Comparison of ENCODE assay signal across 9 cellular contexts in genomic region chr15:75661041-75661778, GRCh38. TPM values are rescaled to one million over a fixed set of nuclear protein-coding genes. Genes with fewer than 3 reads are reported as not detected.
A peak's percentile ranks its signal among the peaks of the same experiment; 100 is the strongest.
DNase-seq lines count a peak whose midpoint lies in the region; ATAC-seq and TF ChIP-seq lines count a peak whose summit lies in the region.
"Had no signal": no experiment of that assay in that cellular context is flagged by ENCODE, and none has a peak within 500 bp of the region (broad histone marks: within the 10 kb centered on the region; RNA-seq: fewer than 3 reads in every experiment).

No MANE protein-coding gene starts in this region.

- peak; percentile 75 to 92 (median 90) for ATAC-seq in heart left ventricle
- ATAC-seq in HG03354 (IDR thresholded peaks at IDR 0.05; ENCODE audit: poor library complexity, severe bottlenecking, unreplicated experiment), result no peak
- ATAC-seq in GM18909 (IDR thresholded peaks at IDR 0.05; ENCODE audit: poor library complexity, unreplicated experiment), result no peak

- intact Hi-C loops in adrenal gland (cut with DNase I), result no loop called here
- intact Hi-C loops in heart left ventricle (cut with DNase I), result no loop called here

- TF ChIP-seq POLR2A in adrenal gland (IDR thresholded peaks at IDR 0.05) (no peak), heart left ventricle (IDR thresholded peaks at IDR 0.05) (no peak)

- peak overlapping the region in 4 of 5 donors; percentile 40 to 85 (median 72) for H3K27ac ChIP-seq in adrenal gland
- H3K27ac ChIP-seq in heart left ventricle, result peak overlapping the region; percentile 15 to 89 (median 69)
- peak overlapping the region; percentile 89 for H3K27ac ChIP-seq in rectal smooth muscle tissue (ENCODE audit: low read depth, low read length)

- peaks cover 0 to 13% of the 10 kb centered on the region in 2 donors for H3K4me1 ChIP-seq in adrenal gland (replicated peaks in 1 of 2)
- H3K4me1 ChIP-seq in heart left ventricle, result peaks cover 0 to 37% (median 31%) of the 10 kb centered on the region in 12 donors
- peaks cover 16% of the 10 kb centered on the region for H3K4me1 ChIP-seq in rectal smooth muscle tissue (ENCODE audit: control insufficient read depth, insufficient read depth, low read length)

- H3K9me3 ChIP-seq in adrenal gland (replicated peaks in 1 of 3) (no peaks in the 10 kb centered on the region), heart left ventricle (no peaks in the 10 kb centered on the region)

- H3K9ac ChIP-seq in rectal smooth muscle tissue (ENCODE audit: low read length), result no peak overlapping the region

- H3K36me3 ChIP-seq in adrenal gland (replicated peaks in 1 of 2) (peaks cover 0 to 18% of the 10 kb centered on the region in 2 donors), heart left ventricle (peaks cover 0 to 34% (median 26%) of the 10 kb centered on the region in 9 donors), rectal smooth muscle tissue (ENCODE audit: control insufficient read depth, insufficient read depth, low read length) (peaks cover 13% of the 10 kb centered on the region)

- H3K4me3 ChIP-seq in adrenal gland (no peak overlapping the region), heart left ventricle (peak overlapping the region in 2 of 12 donors; percentile 13), rectal smooth muscle tissue (ENCODE audit: low read length) (peak overlapping the region; percentile 20)

- 58 to 83% (median 66%) methylated on average over 5 to 14 of the region's 14 CpGs for WGBS in adrenal gland, 4 donors
- 46 to 84% (median 54%) methylated on average over 6 to 14 of the region's 14 CpGs for WGBS in heart left ventricle, 4 donors

- H3K27me3 ChIP-seq in adrenal gland (no peaks in the 10 kb centered on the region), heart left ventricle (no peaks in the 10 kb centered on the region), rectal smooth muscle tissue (ENCODE audit: control insufficient read depth, insufficient read depth, low read length) (no peaks in the 10 kb centered on the region)

- no peak for TF ChIP-seq CTCF in adrenal gland (IDR thresholded peaks at IDR 0.05)
- no peak for TF ChIP-seq CTCF in heart left ventricle (IDR thresholded peaks at IDR 0.05)

- peak; percentile 96 for DNase-seq in EL
- DNase-seq in adrenal gland, result peak; percentile 61 to 85 (median 78)
- DNase-seq in heart left ventricle, result peak; percentile 83 to 90 (median 87)
- DNase-seq in NCI-H526 treated with DMSO at 0.1 percent for 48 hours (lab: John Stamatoyannopoulos, UW), result no peak
- DNase-seq in DMS53 (lab: John Stamatoyannopoulos, UW), result no peak
- DNase-seq: activated naive CD8-positive, alpha-beta T cell treated with anti-CD3 and anti-CD28 coated beads, Interleukin-2, amount 10 ng/mL, durations not matched to agents 7 days and 5 days had no signal

RNA-seq across cellular contexts. Expression of gene SNX33, which starts 13.5 kb away (rescaled TPM):
- total RNA-seq in adrenal gland (10 to 100 TPM; 15.3 to 41.4 (median 25.4) TPM), heart left ventricle (10 to 100 TPM in 6 of 9 donors, 1 to 10 TPM in 3; 8.3 to 20.9 (median 11.6) TPM)
- polyA plus RNA-seq in adrenal gland (10 to 100 TPM; 12.1 to 18.3 (median 12.9) TPM), heart left ventricle (1 to 10 TPM; 7.7 to 9.2 TPM)

RNA-seq across cellular contexts. Expression of gene IMP3, which starts 21.2 kb away (rescaled TPM):
- total RNA-seq in adrenal gland, result 100 to 1,000 TPM in 5 of 8 donors, 10 to 100 TPM in 3; 74.9 to 161 (median 138) TPM
- 10 to 100 TPM; 49.8 to 74.8 (median 64.0) TPM for polyA plus RNA-seq in adrenal gland
- total RNA-seq in heart left ventricle, result 100 to 1,000 TPM in 2 of 9 donors, 10 to 100 TPM in 7; 37.1 to 151 (median 44.5) TPM
- polyA plus RNA-seq in heart left ventricle, result 10 to 100 TPM; 38.4 to 88.1 TPM

RNA-seq across cellular contexts. Expression of gene SNUPN, which starts 35.7 kb away (rescaled TPM):
- total RNA-seq in adrenal gland (10 to 100 TPM; 18.5 to 40.8 (median 25.1) TPM), heart left ventricle (10 to 100 TPM; 13.2 to 21.6 (median 14.5) TPM)
- polyA plus RNA-seq in adrenal gland (10 to 100 TPM; 13.5 to 21.8 (median 16.7) TPM), heart left ventricle (10 to 100 TPM; 14.1 to 15.5 TPM)

RNA-seq across cellular contexts. Expression of gene CSPG4, which starts 51.4 kb away (rescaled TPM):
- 1 to 10 TPM; 1.3 to 6.3 (median 2.5) TPM for total RNA-seq in adrenal gland
- polyA plus RNA-seq in adrenal gland, result 1 to 10 TPM in 2 of 3 donors, under 1 TPM in 1; 0.55 to 6.6 (median 4.3) TPM
- total RNA-seq in heart left ventricle, result 10 to 100 TPM in 8 of 9 donors, 1 to 10 TPM in 1; 9.0 to 46.9 (median 18.8) TPM
- 10 to 100 TPM in 1 of 2 donors, 1 to 10 TPM in 1; 8.5 to 13.9 TPM for polyA plus RNA-seq in heart left ventricle
- total RNA-seq: activated naive CD8-positive, alpha-beta T cell treated with anti-CD3 and anti-CD28 coated beads, Interleukin-2, amount 10 ng/mL, durations not matched to agents 7 days and 5 days had no signal

Comparison
In these comparisons a context has a peak if more than half of its experiments do, and no peak if none do; other contexts are left out.
1. DNase-seq: peak in EL (single experiment), adrenal gland (7 of 7) and heart left ventricle (5 of 5); none in NCI-H526 treated with DMSO at 0.1 percent for 48 hours (single experiment) and DMS53 (single experiment).
2. ATAC-seq: peak in heart left ventricle (4 of 4); none in HG03354 (single experiment) and GM18909 (single experiment).
3. Peak in every context shown above with its lines, with median percentiles within 50 percentile points of each other: H3K27ac ChIP-seq.